Comparison of ENCODE assay signal across 15 cellular contexts in the genomic region with DNA sequence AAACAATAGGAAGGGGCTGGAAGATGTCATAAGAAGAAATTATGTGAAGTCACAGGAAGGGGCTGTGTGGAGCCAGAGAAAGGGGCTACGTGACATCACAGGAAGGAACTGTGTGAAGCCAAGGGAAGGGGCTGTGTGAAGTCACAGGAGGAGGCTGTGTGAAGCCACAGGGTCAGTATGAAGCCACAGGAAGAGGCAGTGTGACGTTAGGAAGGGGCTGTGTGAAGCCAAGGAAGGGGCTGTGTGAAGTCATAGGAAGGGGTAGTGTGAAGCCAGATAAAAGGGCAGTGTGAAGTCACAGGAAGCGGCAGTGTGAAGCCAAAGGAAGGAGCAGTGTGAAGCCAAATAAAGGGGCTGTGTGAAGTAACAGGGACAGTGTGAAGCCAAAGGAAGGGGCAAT. TPM values are rescaled to one million over a fixed set of nuclear protein-coding genes. Genes with fewer than 3 reads are reported as not detected.
DNase-seq lines count a peak whose midpoint lies in the region; ATAC-seq and TF ChIP-seq lines count a peak whose summit lies in the region.
"Had no signal": no experiment of that assay in that cellular context is flagged by ENCODE, and none has a peak within 500 bp of the region (broad histone marks: within the 10 kb centered on the region; RNA-seq: fewer than 3 reads in every experiment).

No MANE protein-coding gene starts in this region.

- H3K27ac Mint-ChIP-seq in CD4-positive, CD25-positive, alpha-beta regulatory T cell: no peak overlapping the region
- H3K27ac Mint-ChIP-seq in CD4-positive, alpha-beta T cell: no peak overlapping the region
- no peak overlapping the region for H3K27ac Mint-ChIP-seq in immature natural killer cell
- H3K27ac Mint-ChIP-seq: CD14-positive monocyte had no signal

- H3K9me3 Mint-ChIP-seq in CD4-positive, CD25-positive, alpha-beta regulatory T cell: peaks cover 0 to 2% (median 0%) of the 10 kb centered on the region in 7 donors
- no peaks in the 10 kb centered on the region for H3K9me3 Mint-ChIP-seq in CD4-positive, alpha-beta T cell
- peaks cover 0 to 7% (median 0%) of the 10 kb centered on the region in 6 donors for H3K9me3 Mint-ChIP-seq in immature natural killer cell

- peak overlapping the region in 1 of 4 donors; percentile 35 for H3K4me3 Mint-ChIP-seq in CD4-positive, CD25-positive, alpha-beta regulatory T cell
- no peak overlapping the region for H3K4me3 Mint-ChIP-seq in CD4-positive, alpha-beta T cell
- H3K4me3 Mint-ChIP-seq in immature natural killer cell: no peak overlapping the region
- H3K4me3 Mint-ChIP-seq: CD14-positive monocyte had no signal

- DNase-seq in CD4-positive, CD25-positive, alpha-beta regulatory T cell: peak in 1 of 3 donors; percentile 24
- DNase-seq in CD4-positive, alpha-beta T cell: no peak
- no peak for DNase-seq in Karpas-422
- DNase-seq in immature natural killer cell: peak; percentile 55 to 63 (median 62)
- no peak for DNase-seq in NCI-H526 (lab: John Stamatoyannopoulos, UW)
- no peak for DNase-seq in NCI-H2081 (lab: John Stamatoyannopoulos, UW)
- no peak for DNase-seq in DMS114 treated with DMSO at 0.1 percent for 48 hours (lab: John Stamatoyannopoulos, UW; ENCODE audit: unreplicated experiment)
- DNase-seq: DMS153, DMS79 treated with DMSO at 0.1 percent for 48 hours, GDM1, HCEC 1CT had no signal

- peak overlapping the region; percentile 33; the same call in 1 of the 2 replicates for H2AFZ ChIP-seq in Karpas-422 (ENCODE audit: low read length)

- no peak overlapping the region for H3K9ac ChIP-seq in Karpas-422 (ENCODE audit: low read length)

- peaks cover 7% of the 10 kb centered on the region for H3K27me3 Mint-ChIP-seq in CD4-positive, CD25-positive, alpha-beta regulatory T cell
- no peaks in the 10 kb centered on the region for H3K27me3 Mint-ChIP-seq in CD4-positive, alpha-beta T cell
- peaks cover 3 to 7% (median 4%) of the 10 kb centered on the region in 3 donors for H3K27me3 Mint-ChIP-seq in immature natural killer cell (ENCODE audit: low read depth in 3 of 3)

- H3K9me3 ChIP-seq in CD4-positive, CD25-positive, alpha-beta regulatory T cell (ENCODE audit: control insufficient read depth in 2 of 2, low read length in 2 of 2): peaks cover 35 to 40% of the 10 kb centered on the region in 2 experiments
- peaks cover 48% of the 10 kb centered on the region for H3K9me3 ChIP-seq in CD4-positive, alpha-beta T cell (ENCODE audit: control insufficient read depth, low read length)
- H3K9me3 ChIP-seq in Karpas-422 (ENCODE audit: low read length): peaks cover 31% of the 10 kb centered on the region

- H3K4me3 ChIP-seq in CD4-positive, CD25-positive, alpha-beta regulatory T cell (ENCODE audit: low read depth, low read length): no peak overlapping the region
- H3K4me3 ChIP-seq in Karpas-422 (ENCODE audit: low read length): no peak overlapping the region
- H3K4me3 ChIP-seq: K562 had no signal

- H3K4me2 ChIP-seq in Karpas-422 (ENCODE audit: low read depth, low read length, poor library complexity, severe bottlenecking): no peak overlapping the region

- no peaks in the 10 kb centered on the region for H3K36me3 Mint-ChIP-seq in CD4-positive, CD25-positive, alpha-beta regulatory T cell
- no peaks in the 10 kb centered on the region for H3K36me3 Mint-ChIP-seq in CD4-positive, alpha-beta T cell (ENCODE audit: low read depth)
- H3K36me3 Mint-ChIP-seq in immature natural killer cell: no peaks in the 10 kb centered on the region
- H3K36me3 Mint-ChIP-seq: CD14-positive monocyte had no signal

- TF ChIP-seq CTCF in CD4-positive, alpha-beta T cell (IDR thresholded peaks at IDR 0.05): no peak

- no peaks in the 10 kb centered on the region for H3K9me2 ChIP-seq in Karpas-422 (replicated peaks; ENCODE audit: insufficient read depth, low read length)

- H3K4me1 Mint-ChIP-seq in CD4-positive, CD25-positive, alpha-beta regulatory T cell: peaks cover 0 to 8% (median 2%) of the 10 kb centered on the region in 4 donors
- peaks cover 11% of the 10 kb centered on the region for H3K4me1 Mint-ChIP-seq in CD4-positive, alpha-beta T cell (ENCODE audit: low read depth)
- H3K4me1 Mint-ChIP-seq in immature natural killer cell: peaks cover 0 to 2% of the 10 kb centered on the region in 2 donors
- H3K4me1 Mint-ChIP-seq: CD14-positive monocyte had no signal

- no peak for ATAC-seq in CD4-positive, CD25-positive, alpha-beta regulatory T cell (ENCODE audit: low read depth in 2 of 2)
- ATAC-seq in CD4-positive, alpha-beta T cell (ENCODE audit: poor library complexity): no peak
- no peak for ATAC-seq in GM19467 (IDR thresholded peaks at IDR 0.05; ENCODE audit: unreplicated experiment)
- ATAC-seq: K562 had no signal

- H3K79me2 ChIP-seq in Karpas-422 (ENCODE audit: low read length): no peaks in the 10 kb centered on the region

- intact Hi-C loops in CD4-positive, alpha-beta T cell (cut with DNase I, micrococcal nuclease): loop anchor here in 1 of 2 experiments (10.0 kb wide), 1 partner anchor 373 kb away; no protein-coding TSS in a partner anchor

- no peaks in the 10 kb centered on the region for H3K36me3 ChIP-seq in CD4-positive, CD25-positive, alpha-beta regulatory T cell (ENCODE audit: control insufficient read depth, insufficient read depth, low read length)
- peaks cover 20% of the 10 kb centered on the region; the same call in 1 of the 2 replicates for H3K36me3 ChIP-seq in Karpas-422 (ENCODE audit: insufficient read depth, low read length)

- no peaks in the 10 kb centered on the region for H3K27me3 ChIP-seq in CD4-positive, CD25-positive, alpha-beta regulatory T cell (ENCODE audit: control insufficient read depth, insufficient read depth, low read length)
- no peaks in the 10 kb centered on the region for H3K27me3 ChIP-seq in CD4-positive, alpha-beta T cell (ENCODE audit: control insufficient read depth, insufficient read depth, low read length)
- H3K27me3 ChIP-seq in Karpas-422 (ENCODE audit: low read length): no peaks in the 10 kb centered on the region

- no peaks in the 10 kb centered on the region for H4K20me1 ChIP-seq in Karpas-422 (ENCODE audit: insufficient read depth, low read depth, low read length)

- peak overlapping the region; percentile 28 for H3K27ac ChIP-seq in CD4-positive, CD25-positive, alpha-beta regulatory T cell (ENCODE audit: insufficient read depth, low read length, poor library complexity, severe bottlenecking)
- H3K27ac ChIP-seq in CD4-positive, alpha-beta T cell (ENCODE audit: low read depth, low read length): peak overlapping the region; percentile 37
- no peak overlapping the region for H3K27ac ChIP-seq in Karpas-422 (ENCODE audit: low read length)
- H3K27ac ChIP-seq: HL-60 had no signal

- no peaks in the 10 kb centered on the region for H3K4me1 ChIP-seq in CD4-positive, CD25-positive, alpha-beta regulatory T cell (ENCODE audit: control insufficient read depth, insufficient read depth, low read length, poor library complexity, severe bottlenecking)
- peaks cover 16% of the 10 kb centered on the region for H3K4me1 ChIP-seq in Karpas-422 (ENCODE audit: low read length)

- POLR2A ChIA-PET in CD4-positive, alpha-beta T cell (lab: Charles Lee): no interaction called here

- CTCF ChIA-PET in CD4-positive, alpha-beta T cell (lab: Charles Lee): no interaction called here

RNA-seq across cellular contexts. Expression of a gene that starts 32.5 kb away (rescaled TPM):
- total RNA-seq in CD4-positive, CD25-positive, alpha-beta regulatory T cell: not detected
- polyA plus RNA-seq in CD4-positive, CD25-positive, alpha-beta regulatory T cell: not detected
- under 1 TPM in 1 of 2 experiments, not detected in 1; 0.28 TPM for total RNA-seq in CD4-positive, alpha-beta T cell
- 6.4 and 8.1 TPM in 2 replicates for total RNA-seq in Karpas-422 (2014; rRNA removed; shearing (Covaris generic); ENCODE audit: low replicate concordance)
- polyA plus RNA-seq in immature natural killer cell: not detected
- polyA plus RNA-seq: CD14-positive monocyte had no signal

Comparison
In these comparisons a context has a peak if more than half of its experiments do, and no peak if none do; other contexts are left out.
1. DNase-seq: peak in immature natural killer cell (3 of 3); none in CD4-positive, alpha-beta T cell (0 of 10), Karpas-422 (single experiment), NCI-H526 (0 of 2), NCI-H2081 (0 of 2) and DMS114 treated with DMSO at 0.1 percent for 48 hours (single experiment).